Comparison of ENCODE assay signal across 8 cellular contexts in genomic region chr4:94621491-94622080, GRCh38.
DNase-seq lines count a peak whose midpoint lies in the region; ATAC-seq and TF ChIP-seq lines count a peak whose summit lies in the region.

No MANE protein-coding gene starts in this region.

- intact Hi-C loops in Panc1 (cut with micrococcal nuclease; ENCODE audit: unreplicated experiment): loop anchor here (5.0 to 10.0 kb wide), 3 partner anchors 111 to 503 kb away; no protein-coding TSS in a partner anchor

- H3K27ac Mint-ChIP-seq in endothelial cell (ENCODE audit: unreplicated experiment) (no peak overlapping the region), osteocyte (ENCODE audit: unreplicated experiment) (peak overlapping the region; percentile 23)

- H3K4me1 ChIP-seq in BE2C (peaks cover 11% of the 10 kb centered on the region), Panc1 (ENCODE audit: control insufficient read depth, insufficient read depth, low read length) (no peaks in the 10 kb centered on the region)

- H3K9me3 Mint-ChIP-seq in endothelial cell (ENCODE audit: unreplicated experiment) (no peaks in the 10 kb centered on the region), osteocyte (ENCODE audit: unreplicated experiment) (no peaks in the 10 kb centered on the region)

- H3K27ac ChIP-seq in Panc1 (ENCODE audit: low read length): no peak overlapping the region

- no TSS peak for BruUV-seq in Panc1 (replicated peaks; lab: Mats Ljungman, UMichigan)

- CTCF ChIA-PET in Panc1 (lab: Charles Lee): interaction anchor here (0.6 to 0.9 kb wide), 2 partner anchors 8 to 359 kb away, joined by 3 to 9 read pairs; no protein-coding TSS in a partner anchor

- H3K27me3 ChIP-seq in BE2C (no peaks in the 10 kb centered on the region), Panc1 (ENCODE audit: control insufficient read depth, insufficient read depth, low read length) (no peaks in the 10 kb centered on the region)

- H3K4me1 Mint-ChIP-seq in endothelial cell (ENCODE audit: unreplicated experiment) (no peaks in the 10 kb centered on the region), osteocyte (ENCODE audit: unreplicated experiment) (peaks cover 3% of the 10 kb centered on the region)

- H3K4me3 ChIP-seq in BE2C (ENCODE audit: low read depth, low read length) (no peak overlapping the region), Panc1 (ENCODE audit: low read depth in 2 of 2, low read length in 2 of 2) (no peak overlapping the region)

- in situ Hi-C loops in Panc1 (cut with HindIII; ENCODE audit: low pct_unique_long_range_greater_than_20kb, low sequenced_read_pairs): no loop called here

- POLR2A ChIA-PET in Panc1 (lab: Charles Lee): no interaction called here

- H3K9me3 ChIP-seq in BE2C (no peaks in the 10 kb centered on the region), Panc1 (ENCODE audit: control insufficient read depth, insufficient read depth, low read depth, low read length) (no peaks in the 10 kb centered on the region)

- H3K36me3 Mint-ChIP-seq in endothelial cell (ENCODE audit: low read depth, unreplicated experiment): peaks cover 9% of the 10 kb centered on the region
- peaks cover 41% of the 10 kb centered on the region for H3K36me3 Mint-ChIP-seq in osteocyte (ENCODE audit: unreplicated experiment)

- no peaks in the 10 kb centered on the region for H3K27me3 Mint-ChIP-seq in endothelial cell (ENCODE audit: unreplicated experiment)
- no peaks in the 10 kb centered on the region for H3K27me3 Mint-ChIP-seq in osteocyte (ENCODE audit: unreplicated experiment)

- peak; percentile 77 for ATAC-seq in HG02938 (IDR thresholded peaks at IDR 0.05; ENCODE audit: unreplicated experiment)
- no peak for ATAC-seq in Panc1

- peak; percentile 82 for TF ChIP-seq CTCF in BE2C (IDR thresholded peaks at IDR 0.05; ENCODE audit: low read depth, low read length)
- TF ChIP-seq CTCF in GM12872 (IDR thresholded peaks at IDR 0.05; ENCODE audit: insufficient read depth, low read depth, low read length): peak; percentile 66
- TF ChIP-seq CTCF in Panc1 (IDR thresholded peaks at IDR 0.05): peak; percentile 68; the same call in 1 of the 2 replicates
- TF ChIP-seq CTCF in endothelial cell (IDR thresholded peaks at IDR 0.05; ENCODE audit: unreplicated experiment): peak; percentile 87
- TF ChIP-seq CTCF in osteocyte (IDR thresholded peaks at IDR 0.05): peak; percentile 81

- DNase-seq in BE2C (peak; percentile 46), Panc1 (ENCODE audit: low read depth, low spot score) (no peak), endothelial cell (ENCODE audit: low spot score) (peak; percentile 27), osteocyte (ENCODE audit: extremely low spot score, unreplicated experiment) (no peak), GOT3 (lab: John Stamatoyannopoulos, UW) (no peak), NCI-H146 (lab: John Stamatoyannopoulos, UW) (no peak)

- H3K36me3 ChIP-seq in BE2C (peaks cover 13% of the 10 kb centered on the region), Panc1 (ENCODE audit: control insufficient read depth, insufficient read depth, low read length) (no peaks in the 10 kb centered on the region)

- H3K4me3 Mint-ChIP-seq in endothelial cell (ENCODE audit: unreplicated experiment) (no peak overlapping the region), osteocyte (ENCODE audit: unreplicated experiment) (no peak overlapping the region)

Comparison
In these comparisons a context has a peak if more than half of its experiments do, and no peak if none do; other contexts are left out.
1. DNase-seq: peak in BE2C (single experiment) and endothelial cell (single experiment); none in Panc1 (single experiment), osteocyte (single experiment), GOT3 (single experiment) and NCI-H146 (single experiment).
2. Peak in every context shown above with its lines, with median percentiles within 50 percentile points of each other: CTCF ChIP-seq.